In genomic region chr4:148044889-148045352, GRCh38 we compare ENCODE assay signal across 8 cellular contexts.
DNase-seq lines count a peak whose midpoint lies in the region; ATAC-seq and TF ChIP-seq lines count a peak whose summit lies in the region.

No MANE protein-coding gene starts in this region.

- WGBS in adrenal gland, 4 donors = 80 to 81% (median 81%) methylated on average over 5 of the region's 5 CpGs
- WGBS in stomach, 5 donors = 74 to 86% (median 83%) methylated on average over 5 of the region's 5 CpGs

- no peaks in the 10 kb centered on the region for H3K27me3 ChIP-seq in gastrocnemius medialis
- no peaks in the 10 kb centered on the region for H3K27me3 ChIP-seq in adrenal gland
- no peaks in the 10 kb centered on the region for H3K27me3 ChIP-seq in stomach
- H3K27me3 ChIP-seq in uterus = no peaks in the 10 kb centered on the region

- peak overlapping the region; percentile 88 to 93 (median 91) for H3K27ac ChIP-seq in gastrocnemius medialis
- no peak overlapping the region for H3K27ac ChIP-seq in adrenal gland
- H3K27ac ChIP-seq in stomach = no peak overlapping the region
- no peak overlapping the region for H3K27ac ChIP-seq in uterus

- ATAC-seq in HG03064 (IDR thresholded peaks at IDR 0.05; ENCODE audit: low read depth, unreplicated experiment) = peak; percentile 99
- ATAC-seq in gastrocnemius medialis = peak; percentile 58 to 60

- intact Hi-C loops in gastrocnemius medialis (cut with DNase I; ENCODE audit: low total_unique reads) (loop anchor here (1.0 to 10.0 kb wide), 2 partner anchors 38 to 220 kb away; no protein-coding TSS in a partner anchor), adrenal gland (cut with DNase I) (no loop called here), stomach (cut with DNase I; ENCODE audit: low total_unique reads) (no loop called here), uterus (cut with DNase I; ENCODE audit: low total_unique reads) (no loop called here)

- H3K4me3 ChIP-seq in gastrocnemius medialis (peak overlapping the region; percentile 42 to 48 (median 47)), adrenal gland (no peak overlapping the region), stomach (no peak overlapping the region), uterus (no peak overlapping the region)

- TF ChIP-seq POLR2A in gastrocnemius medialis (IDR thresholded peaks at IDR 0.05) (no peak), adrenal gland (IDR thresholded peaks at IDR 0.05) (no peak), stomach (IDR thresholded peaks at IDR 0.05) (no peak), uterus (IDR thresholded peaks at IDR 0.05) (no peak)

- in situ Hi-C loops in gastrocnemius medialis (cut with MboI; ENCODE audit: low sequenced_read_pairs in 4 of 4) = no loop called here

- H3K36me3 ChIP-seq in gastrocnemius medialis (no peaks in the 10 kb centered on the region), adrenal gland (replicated peaks in 1 of 2) (no peaks in the 10 kb centered on the region), stomach (peaks cover 3 to 27% (median 23%) of the 10 kb centered on the region in 4 donors), uterus (no peaks in the 10 kb centered on the region)

- TF ChIP-seq CTCF in gastrocnemius medialis (IDR thresholded peaks at IDR 0.05 in 4 of 5, conservative IDR thresholded peaks at IDR 0.05 in 1 of 5) = no peak
- no peak for TF ChIP-seq CTCF in adrenal gland (IDR thresholded peaks at IDR 0.05)
- no peak for TF ChIP-seq CTCF in stomach (IDR thresholded peaks at IDR 0.05)
- TF ChIP-seq CTCF in uterus (IDR thresholded peaks at IDR 0.05) = no peak

- H3K9me3 ChIP-seq in gastrocnemius medialis = no peaks in the 10 kb centered on the region
- no peaks in the 10 kb centered on the region for H3K9me3 ChIP-seq in adrenal gland (replicated peaks in 1 of 3)
- no peaks in the 10 kb centered on the region for H3K9me3 ChIP-seq in stomach
- no peaks in the 10 kb centered on the region for H3K9me3 ChIP-seq in uterus

- peak; percentile 12 for DNase-seq in NCI-H82 treated with DMSO at 0.1 percent for 48 hours (lab: John Stamatoyannopoulos, UW; ENCODE audit: unreplicated experiment)
- DNase-seq in NCI-H82 (lab: John Stamatoyannopoulos, UW) = no peak
- DNase-seq in amniotic epithelial cell (ENCODE audit: low read depth) = peak; percentile 48
- peak in 1 of 2 donors; percentile 57 for DNase-seq in gastrocnemius medialis
- DNase-seq in adrenal gland = no peak
- DNase-seq in stomach = no peak
- no peak for DNase-seq in uterus

- H3K4me1 ChIP-seq in gastrocnemius medialis (peaks cover 36 to 39% of the 10 kb centered on the region in 2 donors), adrenal gland (replicated peaks in 1 of 2) (no peaks in the 10 kb centered on the region), stomach (peaks cover 0 to 10% (median 2%) of the 10 kb centered on the region in 4 donors), uterus (no peaks in the 10 kb centered on the region)

- TF ChIP-seq EP300 in stomach (IDR thresholded peaks at IDR 0.05) = no peak

Comparison
In these comparisons a context has a peak if more than half of its experiments do, and no peak if none do; other contexts are left out.
1. DNase-seq: peak in NCI-H82 treated with DMSO at 0.1 percent for 48 hours (single experiment) and amniotic epithelial cell (single experiment); none in NCI-H82 (single experiment), adrenal gland (0 of 7), stomach (single experiment) and uterus (0 of 2).
2. H3K27ac ChIP-seq: peak in gastrocnemius medialis (4 of 4); none in adrenal gland (0 of 5), stomach (0 of 5) and uterus (0 of 2).
3. H3K4me3 ChIP-seq: peak in gastrocnemius medialis (4 of 4); none in adrenal gland (0 of 4), stomach (0 of 4) and uterus (0 of 2).